25 cellular contexts compared by ENCODE assay signal in genomic region chr4:78672441-78672815, GRCh38.
"Had no signal": no experiment of that assay in that cellular context is flagged by ENCODE, and none has a peak within 500 bp of the region (broad histone marks: within the 10 kb centered on the region; RNA-seq: fewer than 3 reads in every experiment).

No MANE protein-coding gene starts in this region.

- ATAC-seq: activated CD4-positive, alpha-beta T cell treated with anti-CD3 and anti-CD28 coated beads for 36 hours; activated CD8-positive, alpha-beta memory T cell treated with anti-CD3 and anti-CD28 coated beads, Interleukin-2, amount 10 ng/mL, durations not matched to agents 7 days and 5 days; activated CD8-positive, alpha-beta T cell treated with anti-CD3 and anti-CD28 coated beads, Interleukin-2, amount 10 ng/mL, durations not matched to agents 7 days and 5 days; activated naive CD4-positive, alpha-beta T cell treated with anti-CD3 and anti-CD28 coated beads, Interleukin-2, amount 50 U/mL, for 72 hours; activated T-cell treated with anti-CD3 and anti-CD28 coated beads, Interleukin-2, amount 50 U/mL, for 72 hours; left lung; lower lobe of right lung; mucosa of descending colon; right cardiac atrium had no signal

- H3K27ac Mint-ChIP-seq: activated CD4-positive, alpha-beta T cell treated with anti-CD3 and anti-CD28 coated beads for 36 hours; activated CD8-positive, alpha-beta memory T cell treated with anti-CD3 and anti-CD28 coated beads, Interleukin-2, amount 10 ng/mL, durations not matched to agents 7 days and 5 days; activated CD8-positive, alpha-beta T cell treated with anti-CD3 and anti-CD28 coated beads, Interleukin-2, amount 10 ng/mL, durations not matched to agents 7 days and 5 days; activated naive CD4-positive, alpha-beta T cell treated with anti-CD3 and anti-CD28 coated beads, Interleukin-2, amount 50 U/mL, for 72 hours; activated T-cell treated with anti-CD3 and anti-CD28 coated beads, Interleukin-2, amount 50 U/mL, for 72 hours; endodermal cell; nephron; stimulated activated naive CD8-positive, alpha-beta T cell treated with anti-CD3 and anti-CD28 coated beads, Interleukin-15, Interleukin-2, amounts not matched to agents 100 ng/mL and 50 ng/mL, for 24 hours had no signal

- H3K4me1 Mint-ChIP-seq: nephron had no signal

- H3K27me3 ChIP-seq: breast epithelium, esophagus squamous epithelium, left lung had no signal

- H3K4me3 Mint-ChIP-seq: activated CD4-positive, alpha-beta T cell treated with anti-CD3 and anti-CD28 coated beads for 36 hours; activated CD8-positive, alpha-beta memory T cell treated with anti-CD3 and anti-CD28 coated beads, Interleukin-2, amount 10 ng/mL, durations not matched to agents 7 days and 5 days; activated CD8-positive, alpha-beta T cell treated with anti-CD3 and anti-CD28 coated beads, Interleukin-2, amount 10 ng/mL, durations not matched to agents 7 days and 5 days; activated T-cell treated with anti-CD3 and anti-CD28 coated beads, Interleukin-2, amount 50 U/mL, for 72 hours; endodermal cell; nephron; stimulated activated naive CD8-positive, alpha-beta T cell treated with anti-CD3 and anti-CD28 coated beads, Interleukin-15, Interleukin-2, amounts not matched to agents 100 ng/mL and 50 ng/mL, for 24 hours had no signal

- H3K4me3 ChIP-seq: breast epithelium, esophagus squamous epithelium, left lung, lower lobe of right lung, mucosa of descending colon, thoracic aorta had no signal

- H3K36me3 Mint-ChIP-seq: activated CD8-positive, alpha-beta memory T cell treated with anti-CD3 and anti-CD28 coated beads, Interleukin-2, amount 10 ng/mL, durations not matched to agents 7 days and 5 days had no signal

- H3K27me3 Mint-ChIP-seq: activated CD4-positive, alpha-beta T cell treated with anti-CD3 and anti-CD28 coated beads for 36 hours; stimulated activated naive CD8-positive, alpha-beta T cell treated with anti-CD3 and anti-CD28 coated beads, Interleukin-15, Interleukin-2, amounts not matched to agents 100 ng/mL and 50 ng/mL, for 24 hours had no signal

- H3K36me3 ChIP-seq: breast epithelium, esophagus squamous epithelium, left lung, lower lobe of right lung, thoracic aorta had no signal

- H3K27ac ChIP-seq: breast epithelium, left lung, lower lobe of right lung, thoracic aorta had no signal

- H3K9me3 ChIP-seq: breast epithelium, esophagus squamous epithelium, left lung, lower lobe of right lung, mucosa of descending colon, thoracic aorta had no signal

- FAIRE-seq: islet of Langerhans, urothelium cell line had no signal

- DNase-seq: activated CD4-positive, alpha-beta T cell treated with anti-CD3 and anti-CD28 coated beads for 36 hours; activated CD4-positive, CD25-positive, alpha-beta regulatory T cell; activated CD8-positive, alpha-beta memory T cell treated with anti-CD3 and anti-CD28 coated beads, Interleukin-2, amount 10 ng/mL, durations not matched to agents 7 days and 5 days; activated CD8-positive, alpha-beta T cell treated with anti-CD3 and anti-CD28 coated beads, Interleukin-2, amount 10 ng/mL, durations not matched to agents 7 days and 5 days; activated naive CD4-positive, alpha-beta T cell; activated T-cell treated with anti-CD3 and anti-CD28 coated beads, Interleukin-2, amount 50 U/mL, for 72 hours; central memory CD4-positive, alpha-beta T cell; endodermal cell; esophagus squamous epithelium; foreskin melanocyte; left lung; lower lobe of right lung; mucosa of descending colon; posterior cingulate gyrus; right cardiac atrium; stimulated activated CD4-positive, alpha-beta T cell treated with anti-CD3 and anti-CD28 coated beads, Interleukin-2, amount 100 ng/mL, for 48 hours; T-helper 2 cell; trophoblast cell had no signal

- H3K4me1 ChIP-seq: breast epithelium had no signal
